Comparison of ENCODE assay signal across 1 cellular context in genomic region chr1:180188679-180189175, GRCh38.
TF ChIP-seq lines count a peak whose summit lies in the region.

No MANE protein-coding gene starts in this region.

TF ChIP-seq in K562, 482 proteins besides CTCF, POLR2A, EP300 and RAD21 (continued from another document):
- TF ChIP-seq, protein P1, sequence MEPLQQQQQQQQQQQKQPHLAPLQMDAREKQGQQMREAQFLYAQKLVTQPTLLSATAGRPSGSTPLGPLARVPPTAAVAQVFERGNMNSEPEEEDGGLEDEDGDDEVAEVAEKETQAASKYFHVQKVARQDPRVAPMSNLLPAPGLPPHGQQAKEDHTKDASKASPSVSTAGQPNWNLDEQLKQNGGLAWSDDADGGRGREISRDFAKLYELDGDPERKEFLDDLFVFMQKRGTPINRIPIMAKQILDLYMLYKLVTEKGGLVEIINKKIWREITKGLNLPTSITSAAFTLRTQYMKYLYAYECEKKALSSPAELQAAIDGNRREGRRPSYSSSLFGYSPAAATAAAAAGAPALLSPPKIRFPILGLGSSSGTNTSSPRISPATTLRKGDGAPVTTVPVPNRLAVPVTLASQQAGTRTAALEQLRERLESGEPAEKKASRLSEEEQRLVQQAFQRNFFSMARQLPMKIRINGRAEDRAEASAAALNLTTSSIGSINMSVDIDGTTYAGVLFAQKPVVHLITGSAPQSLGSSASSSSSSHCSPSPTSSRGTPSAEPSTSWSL (CRISPR knock-in tag; IDR thresholded peaks at IDR 0.05; ENCODE audit: borderline replicate concordance) = no peak
- TF ChIP-seq ERF (CRISPR knock-in tag; IDR thresholded peaks at IDR 0.05) (no peak), RAD51 (IDR thresholded peaks at IDR 0.05; ENCODE audit: borderline replicate concordance, low read depth) (no peak), PCBP1 (IDR thresholded peaks at IDR 0.05; ENCODE audit: low read depth, low read length, poor library complexity, severe bottlenecking) (no peak), IRF9 (tag; IDR thresholded peaks at IDR 0.05) (no peak), EP400 (IDR thresholded peaks at IDR 0.05) (no peak)
- TF ChIP-seq, protein P2, sequence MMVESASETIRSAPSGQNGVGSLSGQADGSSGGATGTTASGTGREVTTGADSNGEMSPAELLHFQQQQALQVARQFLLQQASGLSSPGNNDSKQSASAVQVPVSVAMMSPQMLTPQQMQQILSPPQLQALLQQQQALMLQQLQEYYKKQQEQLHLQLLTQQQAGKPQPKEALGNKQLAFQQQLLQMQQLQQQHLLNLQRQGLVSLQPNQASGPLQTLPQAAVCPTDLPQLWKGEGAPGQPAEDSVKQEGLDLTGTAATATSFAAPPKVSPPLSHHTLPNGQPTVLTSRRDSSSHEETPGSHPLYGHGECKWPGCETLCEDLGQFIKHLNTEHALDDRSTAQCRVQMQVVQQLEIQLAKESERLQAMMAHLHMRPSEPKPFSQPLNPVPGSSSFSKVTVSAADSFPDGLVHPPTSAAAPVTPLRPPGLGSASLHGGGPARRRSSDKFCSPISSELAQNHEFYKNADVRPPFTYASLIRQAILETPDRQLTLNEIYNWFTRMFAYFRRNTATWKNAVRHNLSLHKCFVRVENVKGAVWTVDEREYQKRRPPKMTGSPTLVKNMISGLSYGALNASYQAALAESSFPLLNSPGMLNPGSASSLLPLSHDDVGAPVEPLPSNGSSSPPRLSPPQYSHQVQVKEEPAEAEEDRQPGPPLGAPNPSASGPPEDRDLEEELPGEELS (CRISPR knock-in tag; IDR thresholded peaks at IDR 0.05; ENCODE audit: borderline replicate concordance) = no peak
- TF ChIP-seq, protein P3, sequence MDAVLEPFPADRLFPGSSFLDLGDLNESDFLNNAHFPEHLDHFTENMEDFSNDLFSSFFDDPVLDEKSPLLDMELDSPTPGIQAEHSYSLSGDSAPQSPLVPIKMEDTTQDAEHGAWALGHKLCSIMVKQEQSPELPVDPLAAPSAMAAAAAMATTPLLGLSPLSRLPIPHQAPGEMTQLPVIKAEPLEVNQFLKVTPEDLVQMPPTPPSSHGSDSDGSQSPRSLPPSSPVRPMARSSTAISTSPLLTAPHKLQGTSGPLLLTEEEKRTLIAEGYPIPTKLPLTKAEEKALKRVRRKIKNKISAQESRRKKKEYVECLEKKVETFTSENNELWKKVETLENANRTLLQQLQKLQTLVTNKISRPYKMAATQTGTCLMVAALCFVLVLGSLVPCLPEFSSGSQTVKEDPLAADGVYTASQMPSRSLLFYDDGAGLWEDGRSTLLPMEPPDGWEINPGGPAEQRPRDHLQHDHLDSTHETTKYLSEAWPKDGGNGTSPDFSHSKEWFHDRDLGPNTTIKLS (IDR thresholded peaks at IDR 0.05; ENCODE audit: borderline replicate concordance, low read depth) = no peak
